23 cellular contexts compared by ENCODE assay signal in the genomic region with DNA sequence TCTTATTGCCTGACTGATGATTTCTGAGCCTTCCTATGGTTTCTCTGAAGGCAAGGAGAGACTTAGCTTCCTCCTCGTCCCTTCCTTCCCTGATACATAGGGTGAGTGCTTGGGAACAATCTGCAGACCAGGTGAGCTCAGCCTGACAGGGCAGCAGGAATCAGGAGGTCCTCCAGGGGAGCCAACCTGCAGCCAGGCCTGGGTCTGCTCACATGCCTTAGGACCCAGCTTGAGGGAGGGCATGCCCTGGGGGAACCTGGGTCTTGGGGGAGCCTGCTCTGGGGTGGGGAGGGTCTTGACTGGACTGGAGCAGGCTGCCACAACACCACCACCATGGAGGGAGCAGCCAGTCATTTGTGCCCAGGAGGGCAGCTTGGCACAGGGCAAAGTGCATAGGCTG. TPM values are rescaled to one million over a fixed set of nuclear protein-coding genes. Genes with fewer than 3 reads are reported as not detected.
DNase-seq lines count a peak whose midpoint lies in the region; ATAC-seq and TF ChIP-seq lines count a peak whose summit lies in the region.
"Had no signal": no experiment of that assay in that cellular context is flagged by ENCODE, and none has a peak within 500 bp of the region (broad histone marks: within the 10 kb centered on the region; RNA-seq: fewer than 3 reads in every experiment).

No MANE protein-coding gene starts in this region.

- H3K36me3 ChIP-seq in esophagus muscularis mucosa, result no peaks in the 10 kb centered on the region

- DNase-seq in stimulated activated naive CD8-positive, alpha-beta T cell treated with anti-CD3 and anti-CD28 coated beads, Interleukin-15, amount 100 ng/mL, for 72 hours, result no peak
- no peak for DNase-seq in stimulated activated naive CD8-positive, alpha-beta T cell treated with anti-CD3 and anti-CD28 coated beads, Interleukin-15, Interleukin-2, amounts not matched to agents 100 U/mL and 50 U/mL, for 24 hours
- peak; percentile 60 for DNase-seq in esophagus muscularis mucosa (ENCODE audit: extremely low spot score)
- no peak for DNase-seq in NCI-H510A treated with DMSO at 0.1 percent for 48 hours (lab: John Stamatoyannopoulos, UW)
- DNase-seq in erythroblast (lab: John Stamatoyannopoulos, UW), result no peak
- DNase-seq: 8988T; C1 segment of cervical spinal cord; CD4-positive, CD25-positive, alpha-beta regulatory T cell; CD8-positive, alpha-beta memory T cell; COR-L47; DMS 273 treated with DMSO at 0.1 percent for 48 hours; DMS53; DND-41; EL; GM23248; HFFc6; IMR-90 had no signal

- intact Hi-C loops in esophagus muscularis mucosa (cut with DNase I), result no loop called here

- TF ChIP-seq POLR2A in esophagus muscularis mucosa (IDR thresholded peaks at IDR 0.05; ENCODE audit: low read depth), result no peak
- TF ChIP-seq POLR2A in erythroblast (IDR thresholded peaks at IDR 0.05; ENCODE audit: low read length), result no peak

- ATAC-seq in stimulated activated naive CD8-positive, alpha-beta T cell treated with anti-CD3 and anti-CD28 coated beads, Interleukin-15, amount 100 ng/mL, for 72 hours, result peak; percentile 8
- no peak for ATAC-seq in stimulated activated naive CD8-positive, alpha-beta T cell treated with anti-CD3 and anti-CD28 coated beads, Interleukin-15, Interleukin-2, amounts not matched to agents 100 U/mL and 50 U/mL, for 24 hours
- ATAC-seq in stimulated activated memory B cell treated with anti-CD40 and anti-IgM and Interleukin-4, amounts not matched to agents 10 μg/mL and 1 μg/mL and 100 μg/mL, for 72 hours, result no peak
- ATAC-seq in HG03097 (IDR thresholded peaks at IDR 0.05; ENCODE audit: low FRiP score, unreplicated experiment), result no peak
- ATAC-seq: GM12878, HCT116 had no signal

- H3K4me3 ChIP-seq in esophagus muscularis mucosa, result no peak overlapping the region
- H3K4me3 ChIP-seq: GM12878, GM23248 had no signal

- H3K36me3 Mint-ChIP-seq in stimulated activated memory B cell treated with anti-CD40 and anti-IgM and Interleukin-4, amounts not matched to agents 10 μg/mL and 1 μg/mL and 100 μg/mL, for 72 hours, result peaks cover 77% of the 10 kb centered on the region
- H3K36me3 Mint-ChIP-seq: CD4-positive, CD25-positive, alpha-beta regulatory T cell; CD8-positive, alpha-beta memory T cell had no signal

- no peaks in the 10 kb centered on the region for H3K9me3 Mint-ChIP-seq in stimulated activated naive CD8-positive, alpha-beta T cell treated with anti-CD3 and anti-CD28 coated beads, Interleukin-15, amount 100 ng/mL, for 72 hours
- H3K9me3 Mint-ChIP-seq in stimulated activated memory B cell treated with anti-CD40 and anti-IgM and Interleukin-4, amounts not matched to agents 10 μg/mL and 1 μg/mL and 100 μg/mL, for 72 hours, result peaks cover 2% of the 10 kb centered on the region
- H3K9me3 Mint-ChIP-seq: CD4-positive, CD25-positive, alpha-beta regulatory T cell; HFFc6 had no signal

- TF ChIP-seq CTCF in esophagus muscularis mucosa (IDR thresholded peaks at IDR 0.05), result no peak

- H3K9me3 ChIP-seq in esophagus muscularis mucosa, result peaks cover 0 to 6% (median 0%) of the 10 kb centered on the region in 4 donors

- H3K4me1 Mint-ChIP-seq in stimulated activated naive CD8-positive, alpha-beta T cell treated with anti-CD3 and anti-CD28 coated beads, Interleukin-15, amount 100 ng/mL, for 72 hours, result no peaks in the 10 kb centered on the region
- peaks cover 23% of the 10 kb centered on the region for H3K4me1 Mint-ChIP-seq in stimulated activated memory B cell treated with anti-CD40 and anti-IgM and Interleukin-4, amounts not matched to agents 10 μg/mL and 1 μg/mL and 100 μg/mL, for 72 hours
- H3K4me1 Mint-ChIP-seq: CD8-positive, alpha-beta memory T cell had no signal

- no peaks in the 10 kb centered on the region for H3K4me1 ChIP-seq in esophagus muscularis mucosa

- WGBS in esophagus muscularis mucosa, result 82% methylated on average over 1 of the region's 1 CpG

- no peaks in the 10 kb centered on the region for H3K27me3 Mint-ChIP-seq in stimulated activated naive CD8-positive, alpha-beta T cell treated with anti-CD3 and anti-CD28 coated beads, Interleukin-15, amount 100 ng/mL, for 72 hours
- H3K27me3 Mint-ChIP-seq in stimulated activated memory B cell treated with anti-CD40 and anti-IgM and Interleukin-4, amounts not matched to agents 10 μg/mL and 1 μg/mL and 100 μg/mL, for 72 hours, result no peaks in the 10 kb centered on the region
- H3K27me3 Mint-ChIP-seq: CD4-positive, CD25-positive, alpha-beta regulatory T cell had no signal

- no peak overlapping the region for H3K27ac ChIP-seq in esophagus muscularis mucosa (replicated peaks in 1 of 4)
- H3K27ac ChIP-seq: GM23248 had no signal

- no peak overlapping the region for H3K4me3 Mint-ChIP-seq in stimulated activated naive CD8-positive, alpha-beta T cell treated with anti-CD3 and anti-CD28 coated beads, Interleukin-15, amount 100 ng/mL, for 72 hours
- H3K4me3 Mint-ChIP-seq in stimulated activated memory B cell treated with anti-CD40 and anti-IgM and Interleukin-4, amounts not matched to agents 10 μg/mL and 1 μg/mL and 100 μg/mL, for 72 hours, result no peak overlapping the region
- H3K4me3 Mint-ChIP-seq: CD4-positive, CD25-positive, alpha-beta regulatory T cell; CD8-positive, alpha-beta memory T cell; HFFc6 had no signal

- no peak overlapping the region for H3K27ac Mint-ChIP-seq in stimulated activated naive CD8-positive, alpha-beta T cell treated with anti-CD3 and anti-CD28 coated beads, Interleukin-15, amount 100 ng/mL, for 72 hours
- peak overlapping the region; percentile 51 for H3K27ac Mint-ChIP-seq in stimulated activated memory B cell treated with anti-CD40 and anti-IgM and Interleukin-4, amounts not matched to agents 10 μg/mL and 1 μg/mL and 100 μg/mL, for 72 hours
- H3K27ac Mint-ChIP-seq: HFFc6 had no signal

- peaks cover 0 to 20% (median 0%) of the 10 kb centered on the region in 4 donors for H3K27me3 ChIP-seq in esophagus muscularis mucosa

- no peak for TF ChIP-seq EP300 in esophagus muscularis mucosa (IDR thresholded peaks at IDR 0.05)

RNA-seq across cellular contexts. Expression of gene LRRC18, which starts 57.7 kb away (rescaled TPM):
- total RNA-seq in esophagus muscularis mucosa, result not detected
- total RNA-seq: A673; CD4-positive, CD25-positive, alpha-beta regulatory T cell; CD8-positive, alpha-beta memory T cell; G401; GM23248; HFFc6; IMR-90 had no signal
